2 cellular contexts compared by ENCODE assay signal in genomic region chr3:10583798-10584708, GRCh38.
TF ChIP-seq lines count a peak whose summit lies in the region.

No MANE protein-coding gene starts in this region.

TF ChIP-seq in HCT116, 20 proteins besides CTCF, POLR2A, EP300 and RAD21 (continued from another document):
- TF ChIP-seq MAX (IDR thresholded peaks at IDR 0.05), result no peak
- TF ChIP-seq ZFX (IDR thresholded peaks at IDR 0.05), result no peak
- TF ChIP-seq ATF3 (IDR thresholded peaks at IDR 0.05), result no peak
- no peak for TF ChIP-seq FOSL1 (IDR thresholded peaks at IDR 0.05; ENCODE audit: low read depth)
- no peak for TF ChIP-seq REST (IDR thresholded peaks at IDR 0.05; ENCODE audit: low read depth)
- no peak for TF ChIP-seq CBX3 (IDR thresholded peaks at IDR 0.05; ENCODE audit: low read depth)
- no peak for TF ChIP-seq SIN3A (IDR thresholded peaks at IDR 0.05; ENCODE audit: low read depth)
- TF ChIP-seq SP1 (IDR thresholded peaks at IDR 0.05; ENCODE audit: low read depth), result no peak

TF ChIP-seq in K562, 482 proteins besides CTCF, POLR2A, EP300 and RAD21 (continued from another document):
- TF ChIP-seq ZNF318 (IDR thresholded peaks at IDR 0.05; ENCODE audit: borderline replicate concordance in 1 of 2, low read depth in 1 of 2), result no peak
- TF ChIP-seq NR2F6 (CRISPR knock-in tag; IDR thresholded peaks at IDR 0.05), result no peak
- TF ChIP-seq HDAC6 (IDR thresholded peaks at IDR 0.05; ENCODE audit: low read depth, low read length), result no peak
- no peak for TF ChIP-seq ZNF3 (CRISPR knock-in tag; IDR thresholded peaks at IDR 0.05)
- no peak for TF ChIP-seq ZNF655 (CRISPR knock-in tag; IDR thresholded peaks at IDR 0.05)
- TF ChIP-seq MBD2 (IDR thresholded peaks at IDR 0.05; ENCODE audit: borderline replicate concordance, low read depth), result no peak
- TF ChIP-seq SREBF1 (IDR thresholded peaks at IDR 0.05; ENCODE audit: borderline replicate concordance, low read depth, low read length), result no peak
- no peak for TF ChIP-seq EGR1 (conservative IDR thresholded peaks at IDR 0.05)
- TF ChIP-seq RBM34 (IDR thresholded peaks at IDR 0.05; ENCODE audit: borderline replicate concordance, insufficient read depth, low read length), result no peak
TF ChIP-seq in K562: peak in this region for 0.
